1 cellular context compared by ENCODE assay signal in the genomic region with DNA sequence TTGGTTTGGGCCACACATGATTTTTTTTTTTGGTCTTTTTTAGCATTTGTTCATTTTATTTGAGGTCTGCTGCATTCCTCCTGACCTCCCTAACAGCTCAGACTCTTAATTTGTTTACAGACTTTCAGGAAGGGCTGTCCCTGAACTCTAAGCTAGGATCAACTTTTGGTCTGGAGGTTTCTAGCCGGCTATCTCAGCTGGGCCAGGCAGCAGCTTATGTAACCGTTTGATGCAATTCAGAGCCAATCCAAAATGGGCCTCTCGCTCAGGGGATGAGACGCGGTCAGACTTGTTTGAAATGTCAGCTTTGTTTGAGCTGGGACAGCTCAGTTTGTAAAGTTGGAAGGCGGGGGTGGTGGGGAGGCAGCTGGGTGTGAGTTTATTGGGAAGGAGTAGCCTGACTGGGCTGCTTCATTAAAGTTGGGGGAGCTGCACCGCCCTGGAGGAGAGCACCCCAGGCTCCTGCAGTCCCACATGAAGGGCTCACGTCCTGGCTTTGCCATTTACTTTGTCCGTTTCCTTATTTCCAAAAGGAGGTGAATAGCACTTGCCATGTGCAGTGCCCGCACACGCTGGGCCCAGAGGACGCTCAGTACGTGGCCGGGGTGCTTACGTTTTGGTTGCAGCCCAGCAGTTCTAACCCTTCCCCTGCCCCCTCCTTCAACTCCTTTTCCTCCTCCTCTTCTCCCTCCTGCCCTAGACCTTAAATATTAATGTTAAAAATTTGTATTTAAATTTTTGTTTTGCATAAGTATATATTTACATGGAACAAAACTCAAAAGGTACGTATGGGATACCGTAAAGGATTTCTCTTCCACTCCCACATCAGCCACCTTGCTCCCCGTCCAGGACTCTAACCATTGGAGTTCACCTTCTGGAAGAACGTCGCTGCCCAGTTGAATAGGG.
TF ChIP-seq lines count a peak whose summit lies in the region.

No MANE protein-coding gene starts in this region.

TF ChIP-seq in HepG2, 621 proteins besides CTCF, POLR2A, EP300 and RAD21 (continued from another document and continues in another):
- TF ChIP-seq, protein P1, sequence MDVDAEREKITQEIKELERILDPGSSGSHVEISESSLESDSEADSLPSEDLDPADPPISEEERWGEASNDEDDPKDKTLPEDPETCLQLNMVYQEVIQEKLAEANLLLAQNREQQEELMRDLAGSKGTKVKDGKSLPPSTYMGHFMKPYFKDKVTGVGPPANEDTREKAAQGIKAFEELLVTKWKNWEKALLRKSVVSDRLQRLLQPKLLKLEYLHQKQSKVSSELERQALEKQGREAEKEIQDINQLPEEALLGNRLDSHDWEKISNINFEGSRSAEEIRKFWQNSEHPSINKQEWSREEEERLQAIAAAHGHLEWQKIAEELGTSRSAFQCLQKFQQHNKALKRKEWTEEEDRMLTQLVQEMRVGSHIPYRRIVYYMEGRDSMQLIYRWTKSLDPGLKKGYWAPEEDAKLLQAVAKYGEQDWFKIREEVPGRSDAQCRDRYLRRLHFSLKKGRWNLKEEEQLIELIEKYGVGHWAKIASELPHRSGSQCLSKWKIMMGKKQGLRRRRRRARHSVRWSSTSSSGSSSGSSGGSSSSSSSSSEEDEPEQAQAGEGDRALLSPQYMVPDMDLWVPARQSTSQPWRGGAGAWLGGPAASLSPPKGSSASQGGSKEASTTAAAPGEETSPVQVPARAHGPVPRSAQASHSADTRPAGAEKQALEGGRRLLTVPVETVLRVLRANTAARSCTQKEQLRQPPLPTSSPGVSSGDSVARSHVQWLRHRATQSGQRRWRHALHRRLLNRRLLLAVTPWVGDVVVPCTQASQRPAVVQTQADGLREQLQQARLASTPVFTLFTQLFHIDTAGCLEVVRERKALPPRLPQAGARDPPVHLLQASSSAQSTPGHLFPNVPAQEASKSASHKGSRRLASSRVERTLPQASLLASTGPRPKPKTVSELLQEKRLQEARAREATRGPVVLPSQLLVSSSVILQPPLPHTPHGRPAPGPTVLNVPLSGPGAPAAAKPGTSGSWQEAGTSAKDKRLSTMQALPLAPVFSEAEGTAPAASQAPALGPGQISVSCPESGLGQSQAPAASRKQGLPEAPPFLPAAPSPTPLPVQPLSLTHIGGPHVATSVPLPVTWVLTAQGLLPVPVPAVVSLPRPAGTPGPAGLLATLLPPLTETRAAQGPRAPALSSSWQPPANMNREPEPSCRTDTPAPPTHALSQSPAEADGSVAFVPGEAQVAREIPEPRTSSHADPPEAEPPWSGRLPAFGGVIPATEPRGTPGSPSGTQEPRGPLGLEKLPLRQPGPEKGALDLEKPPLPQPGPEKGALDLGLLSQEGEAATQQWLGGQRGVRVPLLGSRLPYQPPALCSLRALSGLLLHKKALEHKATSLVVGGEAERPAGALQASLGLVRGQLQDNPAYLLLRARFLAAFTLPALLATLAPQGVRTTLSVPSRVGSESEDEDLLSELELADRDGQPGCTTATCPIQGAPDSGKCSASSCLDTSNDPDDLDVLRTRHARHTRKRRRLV (CRISPR knock-in tag; IDR thresholded peaks at IDR 0.05), result no peak
- TF ChIP-seq, protein P2, sequence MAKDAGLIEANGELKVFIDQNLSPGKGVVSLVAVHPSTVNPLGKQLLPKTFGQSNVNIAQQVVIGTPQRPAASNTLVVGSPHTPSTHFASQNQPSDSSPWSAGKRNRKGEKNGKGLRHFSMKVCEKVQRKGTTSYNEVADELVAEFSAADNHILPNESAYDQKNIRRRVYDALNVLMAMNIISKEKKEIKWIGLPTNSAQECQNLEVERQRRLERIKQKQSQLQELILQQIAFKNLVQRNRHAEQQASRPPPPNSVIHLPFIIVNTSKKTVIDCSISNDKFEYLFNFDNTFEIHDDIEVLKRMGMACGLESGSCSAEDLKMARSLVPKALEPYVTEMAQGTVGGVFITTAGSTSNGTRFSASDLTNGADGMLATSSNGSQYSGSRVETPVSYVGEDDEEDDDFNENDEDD (CRISPR knock-in tag; IDR thresholded peaks at IDR 0.05; ENCODE audit: borderline replicate concordance), result peak; percentile 46; the same call in 1 of the 2 replicates
- TF ChIP-seq ZNF776 (CRISPR knock-in tag; IDR thresholded peaks at IDR 0.05), result no peak
- TF ChIP-seq ZFP36L1 (CRISPR knock-in tag; IDR thresholded peaks at IDR 0.05), result peak; percentile 88; the same call in 1 of the 2 replicates
- TF ChIP-seq RCOR2 (CRISPR knock-in tag; IDR thresholded peaks at IDR 0.05), result peak; percentile 96
- TF ChIP-seq, protein P3, sequence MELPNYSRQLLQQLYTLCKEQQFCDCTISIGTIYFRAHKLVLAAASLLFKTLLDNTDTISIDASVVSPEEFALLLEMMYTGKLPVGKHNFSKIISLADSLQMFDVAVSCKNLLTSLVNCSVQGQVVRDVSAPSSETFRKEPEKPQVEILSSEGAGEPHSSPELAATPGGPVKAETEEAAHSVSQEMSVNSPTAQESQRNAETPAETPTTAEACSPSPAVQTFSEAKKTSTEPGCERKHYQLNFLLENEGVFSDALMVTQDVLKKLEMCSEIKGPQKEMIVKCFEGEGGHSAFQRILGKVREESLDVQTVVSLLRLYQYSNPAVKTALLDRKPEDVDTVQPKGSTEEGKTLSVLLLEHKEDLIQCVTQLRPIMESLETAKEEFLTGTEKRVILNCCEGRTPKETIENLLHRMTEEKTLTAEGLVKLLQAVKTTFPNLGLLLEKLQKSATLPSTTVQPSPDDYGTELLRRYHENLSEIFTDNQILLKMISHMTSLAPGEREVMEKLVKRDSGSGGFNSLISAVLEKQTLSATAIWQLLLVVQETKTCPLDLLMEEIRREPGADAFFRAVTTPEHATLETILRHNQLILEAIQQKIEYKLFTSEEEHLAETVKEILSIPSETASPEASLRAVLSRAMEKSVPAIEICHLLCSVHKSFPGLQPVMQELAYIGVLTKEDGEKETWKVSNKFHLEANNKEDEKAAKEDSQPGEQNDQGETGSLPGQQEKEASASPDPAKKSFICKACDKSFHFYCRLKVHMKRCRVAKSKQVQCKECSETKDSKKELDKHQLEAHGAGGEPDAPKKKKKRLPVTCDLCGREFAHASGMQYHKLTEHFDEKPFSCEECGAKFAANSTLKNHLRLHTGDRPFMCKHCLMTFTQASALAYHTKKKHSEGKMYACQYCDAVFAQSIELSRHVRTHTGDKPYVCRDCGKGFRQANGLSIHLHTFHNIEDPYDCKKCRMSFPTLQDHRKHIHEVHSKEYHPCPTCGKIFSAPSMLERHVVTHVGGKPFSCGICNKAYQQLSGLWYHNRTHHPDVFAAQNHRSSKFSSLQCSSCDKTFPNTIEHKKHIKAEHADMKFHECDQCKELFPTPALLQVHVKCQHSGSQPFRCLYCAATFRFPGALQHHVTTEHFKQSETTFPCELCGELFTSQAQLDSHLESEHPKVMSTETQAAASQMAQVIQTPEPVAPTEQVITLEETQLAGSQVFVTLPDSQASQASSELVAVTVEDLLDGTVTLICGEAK (IDR thresholded peaks at IDR 0.05), result no peak
- TF ChIP-seq, protein P3 (CRISPR knock-in tag; IDR thresholded peaks at IDR 0.05), result peak; percentile 91
- no peak for TF ChIP-seq SMAD9 (CRISPR knock-in tag; IDR thresholded peaks at IDR 0.05)
- peak; percentile 86 for TF ChIP-seq ZSCAN25 (CRISPR knock-in tag; IDR thresholded peaks at IDR 0.05)
- TF ChIP-seq ZNF75D (CRISPR knock-in tag; IDR thresholded peaks at IDR 0.05; ENCODE audit: borderline replicate concordance), result no peak
- peak; percentile 79 for TF ChIP-seq YY1 (IDR thresholded peaks at IDR 0.05; ENCODE audit: insufficient read depth, insufficient replicate concordance, low read depth, low read length)
- TF ChIP-seq, protein P4, sequence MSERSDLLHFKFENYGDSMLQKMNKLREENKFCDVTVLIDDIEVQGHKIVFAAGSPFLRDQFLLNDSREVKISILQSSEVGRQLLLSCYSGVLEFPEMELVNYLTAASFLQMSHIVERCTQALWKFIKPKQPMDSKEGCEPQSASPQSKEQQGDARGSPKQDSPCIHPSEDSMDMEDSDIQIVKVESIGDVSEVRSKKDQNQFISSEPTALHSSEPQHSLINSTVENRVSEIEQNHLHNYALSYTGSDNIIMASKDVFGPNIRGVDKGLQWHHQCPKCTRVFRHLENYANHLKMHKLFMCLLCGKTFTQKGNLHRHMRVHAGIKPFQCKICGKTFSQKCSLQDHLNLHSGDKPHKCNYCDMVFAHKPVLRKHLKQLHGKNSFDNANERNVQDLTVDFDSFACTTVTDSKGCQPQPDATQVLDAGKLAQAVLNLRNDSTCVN (CRISPR knock-in tag; IDR thresholded peaks at IDR 0.05; ENCODE audit: borderline replicate concordance), result peak; percentile 99
- no peak for TF ChIP-seq ZNF296 (CRISPR knock-in tag; conservative IDR thresholded peaks at IDR 0.05)
- TF ChIP-seq ZNF850 (CRISPR knock-in tag; conservative IDR thresholded peaks at IDR 0.05), result peak; percentile 96; the same call in 1 of the 2 replicates
- TF ChIP-seq GATA4 (IDR thresholded peaks at IDR 0.05; ENCODE audit: borderline replicate concordance, low read depth), result peak; percentile 76; the same call in 1 of the 2 replicates
- TF ChIP-seq, protein P5, sequence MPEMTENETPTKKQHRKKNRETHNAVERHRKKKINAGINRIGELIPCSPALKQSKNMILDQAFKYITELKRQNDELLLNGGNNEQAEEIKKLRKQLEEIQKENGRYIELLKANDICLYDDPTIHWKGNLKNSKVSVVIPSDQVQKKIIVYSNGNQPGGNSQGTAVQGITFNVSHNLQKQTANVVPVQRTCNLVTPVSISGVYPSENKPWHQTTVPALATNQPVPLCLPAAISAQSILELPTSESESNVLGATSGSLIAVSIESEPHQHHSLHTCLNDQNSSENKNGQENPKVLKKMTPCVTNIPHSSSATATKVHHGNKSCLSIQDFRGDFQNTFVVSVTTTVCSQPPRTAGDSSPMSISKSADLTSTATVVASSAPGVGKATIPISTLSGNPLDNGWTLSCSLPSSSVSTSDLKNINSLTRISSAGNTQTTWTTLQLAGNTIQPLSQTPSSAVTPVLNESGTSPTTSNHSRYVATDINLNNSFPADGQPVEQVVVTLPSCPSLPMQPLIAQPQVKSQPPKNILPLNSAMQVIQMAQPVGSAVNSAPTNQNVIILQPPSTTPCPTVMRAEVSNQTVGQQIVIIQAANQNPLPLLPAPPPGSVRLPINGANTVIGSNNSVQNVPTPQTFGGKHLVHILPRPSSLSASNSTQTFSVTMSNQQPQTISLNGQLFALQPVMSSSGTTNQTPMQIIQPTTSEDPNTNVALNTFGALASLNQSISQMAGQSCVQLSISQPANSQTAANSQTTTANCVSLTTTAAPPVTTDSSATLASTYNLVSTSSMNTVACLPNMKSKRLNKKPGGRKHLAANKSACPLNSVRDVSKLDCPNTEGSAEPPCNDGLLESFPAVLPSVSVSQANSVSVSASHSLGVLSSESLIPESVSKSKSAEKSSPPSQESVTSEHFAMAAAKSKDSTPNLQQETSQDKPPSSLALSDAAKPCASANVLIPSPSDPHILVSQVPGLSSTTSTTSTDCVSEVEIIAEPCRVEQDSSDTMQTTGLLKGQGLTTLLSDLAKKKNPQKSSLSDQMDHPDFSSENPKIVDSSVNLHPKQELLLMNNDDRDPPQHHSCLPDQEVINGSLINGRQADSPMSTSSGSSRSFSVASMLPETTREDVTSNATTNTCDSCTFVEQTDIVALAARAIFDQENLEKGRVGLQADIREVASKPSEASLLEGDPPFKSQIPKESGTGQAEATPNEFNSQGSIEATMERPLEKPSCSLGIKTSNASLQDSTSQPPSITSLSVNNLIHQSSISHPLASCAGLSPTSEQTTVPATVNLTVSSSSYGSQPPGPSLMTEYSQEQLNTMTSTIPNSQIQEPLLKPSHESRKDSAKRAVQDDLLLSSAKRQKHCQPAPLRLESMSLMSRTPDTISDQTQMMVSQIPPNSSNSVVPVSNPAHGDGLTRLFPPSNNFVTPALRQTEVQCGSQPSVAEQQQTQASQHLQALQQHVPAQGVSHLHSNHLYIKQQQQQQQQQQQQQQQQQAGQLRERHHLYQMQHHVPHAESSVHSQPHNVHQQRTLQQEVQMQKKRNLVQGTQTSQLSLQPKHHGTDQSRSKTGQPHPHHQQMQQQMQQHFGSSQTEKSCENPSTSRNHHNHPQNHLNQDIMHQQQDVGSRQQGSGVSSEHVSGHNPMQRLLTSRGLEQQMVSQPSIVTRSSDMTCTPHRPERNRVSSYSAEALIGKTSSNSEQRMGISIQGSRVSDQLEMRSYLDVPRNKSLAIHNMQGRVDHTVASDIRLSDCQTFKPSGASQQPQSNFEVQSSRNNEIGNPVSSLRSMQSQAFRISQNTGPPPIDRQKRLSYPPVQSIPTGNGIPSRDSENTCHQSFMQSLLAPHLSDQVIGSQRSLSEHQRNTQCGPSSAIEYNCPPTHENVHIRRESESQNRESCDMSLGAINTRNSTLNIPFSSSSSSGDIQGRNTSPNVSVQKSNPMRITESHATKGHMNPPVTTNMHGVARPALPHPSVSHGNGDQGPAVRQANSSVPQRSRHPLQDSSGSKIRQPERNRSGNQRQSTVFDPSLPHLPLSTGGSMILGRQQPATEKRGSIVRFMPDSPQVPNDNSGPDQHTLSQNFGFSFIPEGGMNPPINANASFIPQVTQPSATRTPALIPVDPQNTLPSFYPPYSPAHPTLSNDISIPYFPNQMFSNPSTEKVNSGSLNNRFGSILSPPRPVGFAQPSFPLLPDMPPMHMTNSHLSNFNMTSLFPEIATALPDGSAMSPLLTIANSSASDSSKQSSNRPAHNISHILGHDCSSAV (CRISPR knock-in tag; IDR thresholded peaks at IDR 0.05; ENCODE audit: borderline replicate concordance), result no peak
- TF ChIP-seq, protein P6, sequence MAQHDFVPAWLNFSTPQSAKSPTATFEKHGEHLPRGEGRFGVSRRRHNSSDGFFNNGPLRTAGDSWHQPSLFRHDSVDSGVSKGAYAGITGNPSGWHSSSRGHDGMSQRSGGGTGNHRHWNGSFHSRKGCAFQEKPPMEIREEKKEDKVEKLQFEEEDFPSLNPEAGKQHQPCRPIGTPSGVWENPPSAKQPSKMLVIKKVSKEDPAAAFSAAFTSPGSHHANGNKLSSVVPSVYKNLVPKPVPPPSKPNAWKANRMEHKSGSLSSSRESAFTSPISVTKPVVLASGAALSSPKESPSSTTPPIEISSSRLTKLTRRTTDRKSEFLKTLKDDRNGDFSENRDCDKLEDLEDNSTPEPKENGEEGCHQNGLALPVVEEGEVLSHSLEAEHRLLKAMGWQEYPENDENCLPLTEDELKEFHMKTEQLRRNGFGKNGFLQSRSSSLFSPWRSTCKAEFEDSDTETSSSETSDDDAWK (CRISPR knock-in tag; IDR thresholded peaks at IDR 0.05), result no peak
